28 cellular contexts compared by ENCODE assay signal in genomic region chr16:69260506-69260905, GRCh38.
"Had no signal": no experiment of that assay in that cellular context is flagged by ENCODE, and none has a peak within 500 bp of the region (broad histone marks: within the 10 kb centered on the region; RNA-seq: fewer than 3 reads in every experiment).

No MANE protein-coding gene starts in this region.

- H3K4me3 ChIP-seq: adrenal gland, ascending aorta, hepatocyte, pancreas, skin epidermis, testis, vagina had no signal

- DNase-seq: activated CD4-positive, alpha-beta T cell treated with anti-CD3 and anti-CD28 coated beads for 1 hour; activated CD4-positive, alpha-beta T cell treated with anti-CD3 and anti-CD28 coated beads, Interleukin-2, amount 50 U/mL, for 1 hour; activated CD8-positive, alpha-beta T cell treated with anti-CD3 and anti-CD28 coated beads, Interleukin-2, amount 10 ng/mL, durations not matched to agents 7 days and 5 days; adrenal gland; brain microvascular endothelial cell; caudate nucleus; effector memory CD4-positive, alpha-beta T cell; foreskin melanocyte; glutamatergic neuron; immature natural killer cell; left ventricle myocardium superior; mammary epithelial cell; pancreas; right cardiac atrium; stimulated activated CD4-positive, alpha-beta T cell treated with anti-CD3 and anti-CD28 coated beads, Interleukin-1b, Interleukin-23, amount 100 ng/mL, for 48 hours; stimulated activated naive B cell treated with anti-CD40 and anti-IgM and Interleukin-4, amounts not matched to agents 10 μg/mL and 1 μg/mL and 100 μg/mL, for 72 hours; testis; WERI-Rb-1 had no signal

- H3K4me1 ChIP-seq: adrenal gland, ascending aorta, pancreas, testis had no signal

- ATAC-seq: activated CD8-positive, alpha-beta T cell treated with anti-CD3 and anti-CD28 coated beads, Interleukin-2, amount 10 ng/mL, durations not matched to agents 7 days and 5 days; left ventricle myocardium superior; right cardiac atrium; stimulated activated naive B cell treated with anti-CD40 and anti-IgM and Interleukin-4, amounts not matched to agents 10 μg/mL and 1 μg/mL and 100 μg/mL, for 72 hours had no signal

- H3K27ac Mint-ChIP-seq: activated CD8-positive, alpha-beta T cell treated with anti-CD3 and anti-CD28 coated beads, Interleukin-2, amount 10 ng/mL, durations not matched to agents 7 days and 5 days; activated T-helper 1 cell treated with anti-CD3 and anti-CD28 coated beads, Interleukin-12 subunit alpha, Interleukin-12 subunit beta, Interleukin-2, Interleukin-4 antibody, amounts not matched to agents 30 ng/mL and 10 ng/mL and 1 ng/mL, durations not matched to agents 14 hours and 24 hours and 36 hours; stimulated activated naive B cell treated with anti-CD40 and anti-IgM and Interleukin-4, amounts not matched to agents 10 μg/mL and 1 μg/mL and 100 μg/mL, for 72 hours; T-helper 2 cell treated with Interferon-gamma antibody and Interleukin-4, amounts not matched to agents 5 μg/mL and 100 μg/mL, for 36 hours; type B pancreatic cell had no signal

- H3K27ac ChIP-seq: adrenal gland, ascending aorta, brain microvascular endothelial cell, hepatocyte, pancreas, skin epidermis, testis, vagina, WERI-Rb-1 had no signal

- H3K4me3 Mint-ChIP-seq: activated CD8-positive, alpha-beta T cell treated with anti-CD3 and anti-CD28 coated beads, Interleukin-2, amount 10 ng/mL, durations not matched to agents 7 days and 5 days; activated naive CD8-positive, alpha-beta T cell; activated T-helper 1 cell treated with anti-CD3 and anti-CD28 coated beads, Interleukin-12 subunit alpha, Interleukin-12 subunit beta, Interleukin-2, Interleukin-4 antibody, amounts not matched to agents 30 ng/mL and 10 ng/mL and 1 ng/mL, durations not matched to agents 14 hours and 24 hours and 36 hours; mesothelial cell of epicardium; nephron; stimulated activated naive B cell treated with anti-CD40 and anti-IgM and Interleukin-4, amounts not matched to agents 10 μg/mL and 1 μg/mL and 100 μg/mL, for 72 hours; T-helper 2 cell treated with Interferon-gamma antibody and Interleukin-4, amounts not matched to agents 5 μg/mL and 100 μg/mL, for 36 hours; type B pancreatic cell had no signal

- H2AFZ ChIP-seq: hepatocyte had no signal

- H3K9me3 Mint-ChIP-seq: activated T-helper 1 cell treated with anti-CD3 and anti-CD28 coated beads, Interleukin-12 subunit alpha, Interleukin-12 subunit beta, Interleukin-2, Interleukin-4 antibody, amounts not matched to agents 30 ng/mL and 10 ng/mL and 1 ng/mL, durations not matched to agents 14 hours and 24 hours and 36 hours; immature natural killer cell; nephron; stimulated activated naive B cell treated with anti-CD40 and anti-IgM and Interleukin-4, amounts not matched to agents 10 μg/mL and 1 μg/mL and 100 μg/mL, for 72 hours; T-helper 2 cell treated with Interferon-gamma antibody and Interleukin-4, amounts not matched to agents 5 μg/mL and 100 μg/mL, for 36 hours; type B pancreatic cell had no signal

- H3K4me1 Mint-ChIP-seq: mesothelial cell of epicardium had no signal

- H3K27me3 ChIP-seq: adrenal gland, ascending aorta, brain microvascular endothelial cell, hepatocyte, pancreas, testis, vagina had no signal

- H3K36me3 ChIP-seq: adrenal gland, pancreas had no signal

- H3K4me2 ChIP-seq: hepatocyte had no signal

- H3K9me3 ChIP-seq: adrenal gland, ascending aorta, pancreas, testis, vagina had no signal

- H3K27me3 Mint-ChIP-seq: activated naive CD8-positive, alpha-beta T cell; stimulated activated naive B cell treated with anti-CD40 and anti-IgM and Interleukin-4, amounts not matched to agents 10 μg/mL and 1 μg/mL and 100 μg/mL, for 72 hours; type B pancreatic cell had no signal
